ENCODE assay signal across 10 cellular contexts in genomic region chr22:20435436-20436308, GRCh38. TPM values are rescaled to one million over a fixed set of nuclear protein-coding genes. Genes with fewer than 3 reads are reported as not detected.
A peak's percentile ranks its signal among the peaks of the same experiment; 100 is the strongest.
DNase-seq lines count a peak whose midpoint lies in the region; ATAC-seq, FAIRE-seq and TF ChIP-seq lines count a peak whose summit lies in the region.
"Had no signal": no experiment of that assay in that cellular context is flagged by ENCODE, and none has a peak within 500 bp of the region (broad histone marks: within the 10 kb centered on the region; RNA-seq: fewer than 3 reads in every experiment).

No MANE protein-coding gene starts in this region.

- POLR2A ChIA-PET in K562 (lab: Yijun Ruan, JAX): interaction anchor here (0.5 to 6.6 kb wide), 17 partner anchors 8 to 975 kb away, joined by 3 to 46 read pairs (median 3); partner anchors contain the start of gene MED15

- CTCF ChIA-PET in K562 (lab: Yijun Ruan, JAX; ENCODE audit: low intra/inter-chr PET ratio): no interaction called here

- FAIRE-seq in K562 (lab: Jason Lieb, UNC) (no peak), kidney (lab: Jason Lieb, UNC) (no peak)

- peak overlapping the region; percentile 46 to 72 for H3K4me3 Mint-ChIP-seq in H9

- no peak overlapping the region for H2BK5ac ChIP-seq in H9 (ENCODE audit: insufficient read length, low read length)

- no peak overlapping the region for H4K91ac ChIP-seq in H9 (ENCODE audit: insufficient read length, low read depth, low read length)

- H3K36me3 ChIP-seq in K562 (ENCODE audit: control insufficient read depth, insufficient read depth, low read length) (no peaks in the 10 kb centered on the region), kidney (ENCODE audit: control insufficient read depth in 1 of 2, insufficient read depth in 2 of 2, low read length in 2 of 2) (no peaks in the 10 kb centered on the region), spleen (peaks cover 0 to 2% (median 0%) of the 10 kb centered on the region in 6 donors), Karpas-422 (ENCODE audit: insufficient read depth, low read length) (no peaks in the 10 kb centered on the region)

- 0 out of 2 replicates have a peak, but pooled peaks cover 2% of the 10 kb centered on the region for H3K4me1 ChIP-seq in H9 (ENCODE audit: insufficient read depth, low read length)
- peaks cover 0 to 47% of the 10 kb centered on the region in 2 experiments; a peak in 2 of 5 replicates for H3K4me1 ChIP-seq in K562 (replicated peaks in 1 of 2; ENCODE audit: control insufficient read depth in 2 of 2, insufficient read depth in 2 of 2, low read length in 2 of 2)
- H3K4me1 ChIP-seq in kidney (ENCODE audit: control insufficient read depth in 1 of 2, insufficient read depth in 1 of 2, low read depth in 1 of 2, low read length in 2 of 2): peaks cover 0 to 24% of the 10 kb centered on the region in 2 donors
- H3K4me1 ChIP-seq in spleen: peaks cover 10 to 81% (median 47%) of the 10 kb centered on the region in 6 donors
- no peaks in the 10 kb centered on the region for H3K4me1 ChIP-seq in Karpas-422 (ENCODE audit: low read length)

- no CpG with 5 or more reads among the region's 12 CpGs for WGBS in H9 (ENCODE audit: extremely low coverage, insufficient read length, low lambda C conversion rate)
- WGBS in K562 (ENCODE audit: insufficient coverage, low coverage, missing lambda C conversion rate): 16% methylated on average over 12 of the region's 12 CpGs
- 55 to 65% (median 63%) methylated on average over 9 to 12 of the region's 12 CpGs for WGBS in spleen, 5 donors

- H3K9me1 ChIP-seq in K562 (ENCODE audit: control insufficient read depth, insufficient read depth, low read length): peaks cover 4% of the 10 kb centered on the region

- no peak overlapping the region for H2BK20ac ChIP-seq in H9 (ENCODE audit: low read depth, low read length, poor library complexity, severe bottlenecking)

- TF ChIP-seq POLR2A in K562 (conservative IDR thresholded peaks at IDR 0.05): no peak
- TF ChIP-seq POLR2A in spleen (IDR thresholded peaks at IDR 0.05): no peak

- ATAC-seq in K562: no peak; the same call in 2 of the 3 replicates

- TF ChIP-seq RAD21 in K562 (CRISPR knock-in tag; conservative IDR thresholded peaks at IDR 0.05 in 1 of 2, IDR thresholded peaks at IDR 0.05 in 1 of 2): no peak

- peaks cover 0 to 9% (median 2%) of the 10 kb centered on the region in 3 experiments; a peak in 3 of 7 replicates for H3K36me3 Mint-ChIP-seq in H9 (ENCODE audit: insufficient read depth in 1 of 3, low read depth in 3 of 3)

- intact Hi-C loops in K562 (cut with micrococcal nuclease) (no loop called here), kidney (cut with DNase I) (no loop called here), spleen (cut with DNase I; ENCODE audit: low total_unique reads) (no loop called here)

- H2BK12ac ChIP-seq in H9 (ENCODE audit: insufficient read length, low read depth, low read length): no peak overlapping the region

- H3K4me3 ChIP-seq in K562: no peak overlapping the region
- peak overlapping the region; percentile 38 to 81 for H3K4me3 ChIP-seq in kidney (ENCODE audit: low read length in 2 of 2)
- peak overlapping the region; percentile 29 to 71 (median 47) for H3K4me3 ChIP-seq in spleen
- no peak overlapping the region for H3K4me3 ChIP-seq in Karpas-422 (ENCODE audit: low read length)
- H3K4me3 ChIP-seq: PC-9 had no signal

- H3K4ac ChIP-seq in H9 (ENCODE audit: low read depth, low read length): no peak overlapping the region

- H2AFZ ChIP-seq in H9 (ENCODE audit: low read length) (no peak overlapping the region), K562 (ENCODE audit: low read depth, low read length) (no peak overlapping the region), Karpas-422 (ENCODE audit: low read length) (no peak overlapping the region)
- H2AFZ ChIP-seq: PC-9 had no signal

- H3K27me3 ChIP-seq in H9 (ENCODE audit: insufficient read depth, low read length): peaks cover 10% of the 10 kb centered on the region; the same call in 1 of the 2 replicates
- H3K27me3 ChIP-seq in K562 (ENCODE audit: control insufficient read depth in 2 of 2, insufficient read depth in 2 of 2, low read length in 2 of 2): peaks cover 43 to 91% of the 10 kb centered on the region in 2 experiments
- H3K27me3 ChIP-seq in spleen (replicated peaks in 1 of 7): peaks cover 3 to 84% (median 51%) of the 10 kb centered on the region in 7 donors
- no peaks in the 10 kb centered on the region for H3K27me3 ChIP-seq in Karpas-422 (ENCODE audit: low read length)

- H3K9me2 ChIP-seq in Karpas-422 (replicated peaks; ENCODE audit: insufficient read depth, low read length): no peaks in the 10 kb centered on the region

- H3K9me3 ChIP-seq in H9 (ENCODE audit: control insufficient read depth, low read depth, low read length) (no peaks in the 10 kb centered on the region), K562 (replicated peaks; ENCODE audit: control insufficient read depth, insufficient read depth, low read depth, low read length) (no peaks in the 10 kb centered on the region), kidney (ENCODE audit: control insufficient read depth in 1 of 2, low read length in 2 of 2) (no peaks in the 10 kb centered on the region), spleen (no peaks in the 10 kb centered on the region), Karpas-422 (ENCODE audit: low read length) (no peaks in the 10 kb centered on the region)

- H4K5ac ChIP-seq in H9 (ENCODE audit: insufficient read length, low read depth, low read length): no peak overlapping the region

- H3K27me3 Mint-ChIP-seq in H9 (ENCODE audit: low read depth): peaks cover 81% of the 10 kb centered on the region

- in situ Hi-C loops in K562 (cut with MboI): no loop called here

- TF ChIP-seq EP300 in K562 (IDR thresholded peaks at IDR 0.05; ENCODE audit: low read length): no peak

- H2BK15ac ChIP-seq in H9 (ENCODE audit: low read depth, low read length): no peak overlapping the region

- H3T11ph ChIP-seq in H9 (ENCODE audit: low read length): no peak overlapping the region

- H3K23ac ChIP-seq in H9 (ENCODE audit: insufficient read length, low read depth, low read length): no peak overlapping the region

- peak overlapping the region; percentile 84 for H3K4me2 ChIP-seq in H9 (ENCODE audit: insufficient read depth, insufficient read length, low read length)
- no peak overlapping the region for H3K4me2 ChIP-seq in K562 (ENCODE audit: insufficient read depth, low read length)
- no peak overlapping the region for H3K4me2 ChIP-seq in Karpas-422 (ENCODE audit: low read depth, low read length, poor library complexity, severe bottlenecking)
- H3K4me2 ChIP-seq: PC-9 had no signal

- no peaks in the 10 kb centered on the region for H3K79me1 ChIP-seq in H9 (ENCODE audit: insufficient read depth, low read depth, low read length, poor library complexity, severe bottlenecking)

- no peak overlapping the region for H2BK120ac ChIP-seq in H9 (ENCODE audit: low read depth, low read length, poor library complexity, severe bottlenecking)

- BruUV-seq in K562 (replicated peaks; lab: Mats Ljungman, UMichigan): no TSS peak

- TF ChIP-seq CTCF in H9 (conservative IDR thresholded peaks at IDR 0.05) (no peak), K562 (IDR thresholded peaks at IDR 0.05 in 2 of 3, conservative IDR thresholded peaks at IDR 0.05 in 1 of 3; ENCODE audit: insufficient read depth in 2 of 3, low read depth in 1 of 3, low read length in 3 of 3) (no peak), kidney (IDR thresholded peaks at IDR 0.05; ENCODE audit: borderline replicate concordance, extremely low read depth, insufficient read depth) (no peak), spleen (IDR thresholded peaks at IDR 0.05 in 8 of 11, conservative IDR thresholded peaks at IDR 0.05 in 3 of 11) (no peak)

- H3K4me1 Mint-ChIP-seq in H9: peaks cover 18 to 24% of the 10 kb centered on the region in 2 experiments

- H2AK5ac ChIP-seq in H9 (ENCODE audit: insufficient read length, low read length): no peak overlapping the region

- H3K23me2 ChIP-seq in H9 (ENCODE audit: insufficient read length, low read depth, low read length, poor library complexity, severe bottlenecking): peaks cover 23% of the 10 kb centered on the region

- H3K14ac ChIP-seq in H9 (ENCODE audit: insufficient read depth, low read length): no peak overlapping the region

- no peak overlapping the region for H3K27ac ChIP-seq in H9 (ENCODE audit: insufficient read length, low read depth, low read length)
- H3K27ac ChIP-seq in K562 (ENCODE audit: extremely low read depth, low read depth, low read length): no peak overlapping the region
- no peak overlapping the region for H3K27ac ChIP-seq in kidney (ENCODE audit: low read depth in 2 of 2, low read length in 2 of 2)
- H3K27ac ChIP-seq in spleen: peak overlapping the region in 6 of 8 donors; percentile 58 to 85 (median 80)
- H3K27ac ChIP-seq in Karpas-422 (ENCODE audit: low read length): no peak overlapping the region
- no peak overlapping the region for H3K27ac ChIP-seq in substantia nigra (ENCODE audit: low read depth, low read length, poor library complexity, severe bottlenecking)
- H3K27ac ChIP-seq: PC-9 had no signal

- H3K27ac Mint-ChIP-seq in H9: no peak overlapping the region

- no peak overlapping the region for H3K56ac ChIP-seq in H9 (ENCODE audit: insufficient read length, low read depth, low read length)

- no peaks in the 10 kb centered on the region for H3K79me2 ChIP-seq in H9 (ENCODE audit: insufficient read depth, low read length)
- H3K79me2 ChIP-seq in K562 (ENCODE audit: control insufficient read depth, insufficient read depth, low read length): no peaks in the 10 kb centered on the region
- no peaks in the 10 kb centered on the region for H3K79me2 ChIP-seq in Karpas-422 (ENCODE audit: low read length)

- H3K18ac ChIP-seq in H9 (ENCODE audit: insufficient read length, low read depth, low read length): no peak overlapping the region

- no peaks in the 10 kb centered on the region for H4K20me1 ChIP-seq in H9 (ENCODE audit: control insufficient read depth, insufficient read depth, insufficient read length)
- peaks cover 56% of the 10 kb centered on the region for H4K20me1 ChIP-seq in K562 (replicated peaks; ENCODE audit: control insufficient read depth, insufficient read depth, low read length)
- H4K20me1 ChIP-seq in Karpas-422 (ENCODE audit: insufficient read depth, low read depth, low read length): no peaks in the 10 kb centered on the region

- no peak overlapping the region for H3K9ac ChIP-seq in H9 (ENCODE audit: extremely low read depth, insufficient read length, low read length)
- peak overlapping the region in 1 of 2 experiments; percentile 16; a peak in 1 of 4 replicates for H3K9ac ChIP-seq in K562 (ENCODE audit: insufficient read depth in 1 of 2, low read depth in 2 of 2, low read length in 2 of 2)
- peak overlapping the region in 1 of 2 donors; percentile 67 for H3K9ac ChIP-seq in kidney (ENCODE audit: low read length in 2 of 2)
- H3K9ac ChIP-seq in Karpas-422 (ENCODE audit: low read length): no peak overlapping the region

- DNase-seq in H9 (no peak), K562 (ENCODE audit: extremely low read depth in 1 of 4, low spot score in 3 of 4) (no peak), kidney (peak; percentile 64), spleen (peak; percentile 47), Karpas-422 (no peak), midbrain (lab: John Stamatoyannopoulos, UW) (no peak), substantia nigra (lab: John Stamatoyannopoulos, UW) (no peak), cortex of kidney (lab: John Stamatoyannopoulos, UW) (no peak)
- DNase-seq: foreskin melanocyte, PC-9 had no signal

- no peak overlapping the region for H4K8ac ChIP-seq in H9 (replicated peaks; ENCODE audit: insufficient read length, low read depth, low read length)

- no peaks in the 10 kb centered on the region for H3K9me3 Mint-ChIP-seq in H9

RNA-seq across cellular contexts. Expression of gene SCARF2, which starts 2.0 kb away (rescaled TPM):
- total RNA-seq in H9 (2021) (10.8 and 12.7 TPM in 2 replicates), K562 (2014; rRNA removed) (0.20 and 0.32 TPM in 2 replicates), K562 (2014; rRNA removed; fragmentation: Illumina TruSeq; extraction: Trizol) (not detected in 2 replicates), K562 (2015; rRNA removed; fragmentation: Illumina TruSeq; extraction: Trizol) (not detected in 2 replicates), K562 (2021) (0.13 and 0.29 TPM in 2 replicates), kidney (12.3 TPM), spleen (10 to 100 TPM in 5 of 7 donors, 1 to 10 TPM in 2; 7.1 to 18.0 (median 10.6) TPM)
- 0.65 TPM in 1 of 2 replicates, not detected in the other for total RNA-seq in K562 (2011; cell fraction: chromatin; rRNA removed; ENCODE audit: low replicate concordance)
- total RNA-seq in K562 (2011; cell fraction: nucleolus; rRNA removed): 0.50 and 0.92 TPM in 2 replicates
- 0.15 TPM in 2 replicates for total RNA-seq in K562 (2011; cell fraction: nucleoplasm; rRNA removed)
- polyA plus RNA-seq in K562 (2011; rRNA removed) (0.06 and 0.26 TPM in 2 replicates), K562 (2014; fragmentation: Illumina TruSeq; extraction: Trizol) (not detected in 2 replicates), K562 (2014; fragmentation: Nextera tagmentation; extraction: Ambion mirVana) (not detected), K562 (2014; rRNA removed) (0.13 and 0.23 TPM in 2 replicates), kidney (ENCODE audit: insufficient read depth, low read depth, low replicate concordance) (5.0 TPM), spleen (1 to 10 TPM; 1.1 to 3.0 (median 1.2) TPM)
- polyA plus RNA-seq in K562 (2011; cell fraction: cytosol; rRNA removed): 0.15 and 0.25 TPM in 2 replicates
- 0.61 and 0.65 TPM in 2 replicates for polyA plus RNA-seq in K562 (2011; cell fraction: nucleus; rRNA removed)
- 0.21 and 1.3 TPM in 2 replicates for polyA plus RNA-seq in K562 (2012)
- polyA minus RNA-seq in K562 (2011; rRNA and poly(A)+ RNA removed): not detected in 2 replicates
- not detected in 2 replicates for polyA minus RNA-seq in K562 (2011; cell fraction: cytosol; rRNA and poly(A)+ RNA removed)
- 0.22 and 0.27 TPM in 2 replicates for polyA minus RNA-seq in K562 (2011; cell fraction: nucleus; rRNA and poly(A)+ RNA removed)
- total RNA-seq in Karpas-422 (2014; rRNA removed; shearing (Covaris generic); ENCODE audit: low replicate concordance): 0.67 and 2.2 TPM in 2 replicates

RNA-seq across cellular contexts. Expression of gene ZNF74, which starts 41.7 kb away (rescaled TPM):
- total RNA-seq in H9 (2021) (29.8 and 34.3 TPM in 2 replicates), K562 (2014; rRNA removed) (49.2 and 56.7 TPM in 2 replicates), K562 (2014; rRNA removed; fragmentation: Illumina TruSeq; extraction: Trizol) (17.4 and 20.5 TPM in 2 replicates), K562 (2015; rRNA removed; fragmentation: Illumina TruSeq; extraction: Trizol) (31.5 and 32.5 TPM in 2 replicates), K562 (2021) (53.5 and 55.7 TPM in 2 replicates), kidney (6.5 TPM), spleen (10 to 100 TPM in 2 of 7 donors, 1 to 10 TPM in 5; 6.2 to 11.7 (median 7.7) TPM)
- total RNA-seq in K562 (2011; cell fraction: chromatin; rRNA removed; ENCODE audit: low replicate concordance): 36.8 and 68.2 TPM in 2 replicates
- 55.4 and 63.2 TPM in 2 replicates for total RNA-seq in K562 (2011; cell fraction: nucleolus; rRNA removed)
- total RNA-seq in K562 (2011; cell fraction: nucleoplasm; rRNA removed): 50.2 and 53.7 TPM in 2 replicates
- polyA plus RNA-seq in K562 (2011; rRNA removed) (33.8 and 49.7 TPM in 2 replicates), K562 (2014; fragmentation: Illumina TruSeq; extraction: Trizol) (22.8 and 24.5 TPM in 2 replicates), K562 (2014; fragmentation: Nextera tagmentation; extraction: Ambion mirVana) (1 to 10 TPM; 2.4 to 3.7 TPM), K562 (2014; rRNA removed) (37.1 and 62.8 TPM in 2 replicates), kidney (ENCODE audit: insufficient read depth, low read depth, low replicate concordance) (3.7 TPM), spleen (1 to 10 TPM; 3.4 to 5.6 (median 3.5) TPM)
- 56.9 and 67.4 TPM in 2 replicates for polyA plus RNA-seq in K562 (2011; cell fraction: cytosol; rRNA removed)
- 42.8 and 56.1 TPM in 2 replicates for polyA plus RNA-seq in K562 (2011; cell fraction: nucleus; rRNA removed)
- 31.5 and 39.9 TPM in 2 replicates for polyA plus RNA-seq in K562 (2012)
- polyA minus RNA-seq in K562 (2011; rRNA and poly(A)+ RNA removed): 32.6 and 33.0 TPM in 2 replicates
- 39.3 and 58.2 TPM in 2 replicates for polyA minus RNA-seq in K562 (2011; cell fraction: cytosol; rRNA and poly(A)+ RNA removed)
- 23.6 and 28.3 TPM in 2 replicates for polyA minus RNA-seq in K562 (2011; cell fraction: nucleus; rRNA and poly(A)+ RNA removed)
- total RNA-seq in Karpas-422 (2014; rRNA removed; shearing (Covaris generic); ENCODE audit: low replicate concordance): not detected in 2 replicates

RNA-seq across cellular contexts. Expression of gene KLHL22, which starts 59.9 kb away (rescaled TPM):
- 11.9 and 12.7 TPM in 2 replicates for total RNA-seq in H9 (2021)
- 116 and 152 TPM in 2 replicates for total RNA-seq in K562 (2011; cell fraction: chromatin; rRNA removed; ENCODE audit: low replicate concordance)
- 68.5 and 75.0 TPM in 2 replicates for total RNA-seq in K562 (2011; cell fraction: nucleolus; rRNA removed)
- 88.1 and 101 TPM in 2 replicates for total RNA-seq in K562 (2011; cell fraction: nucleoplasm; rRNA removed)
- total RNA-seq in K562 (2014; rRNA removed): 15.1 and 15.6 TPM in 2 replicates
- total RNA-seq in K562 (2014; rRNA removed; fragmentation: Illumina TruSeq; extraction: Trizol): 13.5 and 15.3 TPM in 2 replicates
- 15.2 and 15.7 TPM in 2 replicates for total RNA-seq in K562 (2015; rRNA removed; fragmentation: Illumina TruSeq; extraction: Trizol)
- 20.1 and 21.1 TPM in 2 replicates for total RNA-seq in K562 (2021)
- polyA plus RNA-seq in K562 (2011; rRNA removed): 25.6 and 43.0 TPM in 2 replicates
- polyA plus RNA-seq in K562 (2011; cell fraction: cytosol; rRNA removed): 24.5 and 36.2 TPM in 2 replicates
- polyA plus RNA-seq in K562 (2011; cell fraction: nucleus; rRNA removed): 73.7 and 92.5 TPM in 2 replicates
- polyA plus RNA-seq in K562 (2012): 15.0 and 42.6 TPM in 2 replicates
- 15.4 and 16.5 TPM in 2 replicates for polyA plus RNA-seq in K562 (2014; fragmentation: Illumina TruSeq; extraction: Trizol)
- 1 to 10 TPM; 1.3 to 1.8 TPM for polyA plus RNA-seq in K562 (2014; fragmentation: Nextera tagmentation; extraction: Ambion mirVana)
- 15.8 and 18.6 TPM in 2 replicates for polyA plus RNA-seq in K562 (2014; rRNA removed)
- 24.1 and 42.3 TPM in 2 replicates for polyA minus RNA-seq in K562 (2011; rRNA and poly(A)+ RNA removed)
- polyA minus RNA-seq in K562 (2011; cell fraction: cytosol; rRNA and poly(A)+ RNA removed): 13.4 and 21.4 TPM in 2 replicates
- 36.2 and 65.9 TPM in 2 replicates for polyA minus RNA-seq in K562 (2011; cell fraction: nucleus; rRNA and poly(A)+ RNA removed)
- total RNA-seq in kidney: 22.4 TPM
- polyA plus RNA-seq in kidney (ENCODE audit: insufficient read depth, low read depth, low replicate concordance): 24.3 TPM
- 10 to 100 TPM; 20.9 to 40.6 (median 36.0) TPM for total RNA-seq in spleen
- 10 to 100 TPM; 14.0 to 20.8 (median 15.4) TPM for polyA plus RNA-seq in spleen
- 9.7 and 23.7 TPM in 2 replicates for total RNA-seq in Karpas-422 (2014; rRNA removed; shearing (Covaris generic); ENCODE audit: low replicate concordance)

Comparison
In these comparisons a context has a peak if more than half of its experiments do, and no peak if none do; other contexts are left out.
1. DNase-seq: peak in kidney (single experiment) and spleen (single experiment); none in H9 (single experiment), K562 (0 of 4), Karpas-422 (single experiment), midbrain (single experiment), substantia nigra (0 of 49) and cortex of kidney (single experiment).
2. H3K27ac ChIP-seq: peak in spleen (6 of 8); none in H9 (single experiment), K562 (single experiment), kidney (0 of 2), Karpas-422 (single experiment) and substantia nigra (single experiment).
3. H3K4me3 ChIP-seq: peak in kidney (2 of 2) and spleen (8 of 8); none in K562 (single experiment) and Karpas-422 (single experiment).